Comparison of ENCODE assay signal across 24 cellular contexts in genomic region chr12:78531831-78532230, GRCh38.
"Had no signal": no experiment of that assay in that cellular context is flagged by ENCODE, and none has a peak within 500 bp of the region (broad histone marks: within the 10 kb centered on the region; RNA-seq: fewer than 3 reads in every experiment).

No MANE protein-coding gene starts in this region.

- H3K4me3 ChIP-seq: coronary artery, dorsolateral prefrontal cortex, esophagus squamous epithelium, gastrocnemius medialis, heart right ventricle, left lung, lower lobe of right lung, mucosa of descending colon had no signal

- H3K36me3 ChIP-seq: esophagus squamous epithelium, gastrocnemius medialis, heart right ventricle, left lung, lower lobe of right lung had no signal

- H3K27ac Mint-ChIP-seq: endodermal cell, mesothelial cell of epicardium had no signal

- H3K36me3 Mint-ChIP-seq: mesothelial cell of epicardium had no signal

- ATAC-seq: esophagus mucosa, gastrocnemius medialis, heart right ventricle, left cardiac atrium, left lung, left ventricle myocardium superior, lower lobe of right lung, mucosa of descending colon had no signal

- H3K9me3 ChIP-seq: esophagus squamous epithelium, gastrocnemius medialis, heart right ventricle, left lung, lower lobe of right lung, mucosa of descending colon had no signal

- H3K27ac ChIP-seq: coronary artery, epithelial cell of prostate, esophagus squamous epithelium, gastrocnemius medialis, heart right ventricle, left lung, lower lobe of right lung had no signal

- DNase-seq: dermis blood vessel endothelial cell; dorsolateral prefrontal cortex; effector CD4-positive, alpha-beta T cell; effector memory CD4-positive, alpha-beta T cell; endodermal cell; erythroblast; esophagus squamous epithelium; foreskin fibroblast; foreskin melanocyte; gastrocnemius medialis; glutamatergic neuron; head of caudate nucleus; heart right ventricle; hippocampal formation; left cardiac atrium; left lung; left ventricle myocardium superior; lower lobe of right lung; mesenchymal stem cell; mucosa of descending colon had no signal

- H3K27me3 ChIP-seq: dorsolateral prefrontal cortex, esophagus squamous epithelium, gastrocnemius medialis, heart right ventricle, left lung had no signal

- H3K4me1 ChIP-seq: esophagus squamous epithelium, gastrocnemius medialis, heart right ventricle, left lung, lower lobe of right lung had no signal

- H3K4me3 Mint-ChIP-seq: endodermal cell, mesothelial cell of epicardium had no signal

- H3K9me3 Mint-ChIP-seq: endodermal cell, mesothelial cell of epicardium had no signal
